In the genomic region with DNA sequence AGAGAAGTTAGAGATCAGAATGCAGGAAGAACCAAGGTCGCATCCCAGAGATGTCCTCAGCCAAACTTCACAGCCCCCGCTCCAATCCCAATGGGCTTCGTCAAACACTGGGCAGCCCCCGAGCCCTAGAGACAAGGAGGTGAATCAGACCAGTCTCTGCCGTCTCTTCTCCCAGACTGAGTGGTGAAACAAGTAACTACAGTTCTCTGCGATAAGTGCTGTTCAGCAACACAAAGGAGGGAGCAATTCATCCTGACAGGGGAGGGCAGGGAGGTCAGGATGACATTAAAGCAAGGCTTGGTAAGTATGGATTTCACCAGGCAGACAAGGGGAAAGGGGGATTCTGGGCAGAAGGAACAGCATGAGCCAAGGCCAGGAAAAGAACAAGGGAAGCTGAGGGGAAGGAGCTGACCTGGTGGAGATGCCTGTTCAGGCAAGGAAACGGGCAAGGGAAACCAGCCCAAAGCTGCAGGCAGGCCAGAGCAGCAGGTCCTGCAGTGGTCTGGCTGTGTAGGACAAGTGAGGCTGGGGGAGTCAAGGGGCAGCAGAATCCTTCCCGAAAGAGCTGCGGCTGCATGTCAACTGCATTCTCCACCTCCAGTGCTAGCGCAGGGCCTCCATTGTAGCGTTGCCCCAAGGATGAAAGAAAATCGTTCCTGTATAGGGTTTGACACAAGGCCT, we compare ENCODE assay signal across 1 cellular context.
TF ChIP-seq lines count a peak whose summit lies in the region.

No MANE protein-coding gene starts in this region.

TF ChIP-seq in GM23338, 12 proteins besides CTCF, POLR2A, EP300 and RAD21 (continued from another document):
- TF ChIP-seq, protein P1, sequence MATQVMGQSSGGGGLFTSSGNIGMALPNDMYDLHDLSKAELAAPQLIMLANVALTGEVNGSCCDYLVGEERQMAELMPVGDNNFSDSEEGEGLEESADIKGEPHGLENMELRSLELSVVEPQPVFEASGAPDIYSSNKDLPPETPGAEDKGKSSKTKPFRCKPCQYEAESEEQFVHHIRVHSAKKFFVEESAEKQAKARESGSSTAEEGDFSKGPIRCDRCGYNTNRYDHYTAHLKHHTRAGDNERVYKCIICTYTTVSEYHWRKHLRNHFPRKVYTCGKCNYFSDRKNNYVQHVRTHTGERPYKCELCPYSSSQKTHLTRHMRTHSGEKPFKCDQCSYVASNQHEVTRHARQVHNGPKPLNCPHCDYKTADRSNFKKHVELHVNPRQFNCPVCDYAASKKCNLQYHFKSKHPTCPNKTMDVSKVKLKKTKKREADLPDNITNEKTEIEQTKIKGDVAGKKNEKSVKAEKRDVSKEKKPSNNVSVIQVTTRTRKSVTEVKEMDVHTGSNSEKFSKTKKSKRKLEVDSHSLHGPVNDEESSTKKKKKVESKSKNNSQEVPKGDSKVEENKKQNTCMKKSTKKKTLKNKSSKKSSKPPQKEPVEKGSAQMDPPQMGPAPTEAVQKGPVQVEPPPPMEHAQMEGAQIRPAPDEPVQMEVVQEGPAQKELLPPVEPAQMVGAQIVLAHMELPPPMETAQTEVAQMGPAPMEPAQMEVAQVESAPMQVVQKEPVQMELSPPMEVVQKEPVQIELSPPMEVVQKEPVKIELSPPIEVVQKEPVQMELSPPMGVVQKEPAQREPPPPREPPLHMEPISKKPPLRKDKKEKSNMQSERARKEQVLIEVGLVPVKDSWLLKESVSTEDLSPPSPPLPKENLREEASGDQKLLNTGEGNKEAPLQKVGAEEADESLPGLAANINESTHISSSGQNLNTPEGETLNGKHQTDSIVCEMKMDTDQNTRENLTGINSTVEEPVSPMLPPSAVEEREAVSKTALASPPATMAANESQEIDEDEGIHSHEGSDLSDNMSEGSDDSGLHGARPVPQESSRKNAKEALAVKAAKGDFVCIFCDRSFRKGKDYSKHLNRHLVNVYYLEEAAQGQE (IDR thresholded peaks at IDR 0.05; ENCODE audit: unreplicated experiment): no peak
- TF ChIP-seq NANOG (IDR thresholded peaks at IDR 0.05; ENCODE audit: borderline replicate concordance) (no peak), ZNF114 (CRISPR knock-in tag; IDR thresholded peaks at IDR 0.05) (no peak), JUNB (IDR thresholded peaks at IDR 0.05; ENCODE audit: unreplicated experiment) (no peak), ZNF462 (CRISPR knock-in tag; IDR thresholded peaks at IDR 0.05) (no peak), ZNF331 (CRISPR knock-in tag; IDR thresholded peaks at IDR 0.05; ENCODE audit: low read depth) (no peak), CREB1 (CRISPR knock-in tag; IDR thresholded peaks at IDR 0.05; ENCODE audit: low read depth) (no peak), STAT1 (IDR thresholded peaks at IDR 0.05; ENCODE audit: unreplicated experiment) (no peak), EZH2 (IDR thresholded peaks at IDR 0.05; ENCODE audit: low read depth, unreplicated experiment) (no peak), EZH2phosphoT487 (IDR thresholded peaks at IDR 0.05; ENCODE audit: unreplicated experiment) (no peak)
- TF ChIP-seq, protein P2, sequence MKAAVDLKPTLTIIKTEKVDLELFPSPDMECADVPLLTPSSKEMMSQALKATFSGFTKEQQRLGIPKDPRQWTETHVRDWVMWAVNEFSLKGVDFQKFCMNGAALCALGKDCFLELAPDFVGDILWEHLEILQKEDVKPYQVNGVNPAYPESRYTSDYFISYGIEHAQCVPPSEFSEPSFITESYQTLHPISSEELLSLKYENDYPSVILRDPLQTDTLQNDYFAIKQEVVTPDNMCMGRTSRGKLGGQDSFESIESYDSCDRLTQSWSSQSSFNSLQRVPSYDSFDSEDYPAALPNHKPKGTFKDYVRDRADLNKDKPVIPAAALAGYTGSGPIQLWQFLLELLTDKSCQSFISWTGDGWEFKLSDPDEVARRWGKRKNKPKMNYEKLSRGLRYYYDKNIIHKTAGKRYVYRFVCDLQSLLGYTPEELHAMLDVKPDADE (IDR thresholded peaks at IDR 0.05): no peak
TF ChIP-seq in GM23338: peak in this region for 0.
